Comparison of ENCODE assay signal across 1 cellular context in genomic region chr16:88811850-88812736, GRCh38.
TF ChIP-seq lines count a peak whose summit lies in the region.

Gene APRT, minus strand, starts transcription at chr16:88811928. Its CDS starts 29 bp downstream, at chr16:88811899.

TF ChIP-seq in HepG2, 621 proteins besides CTCF, POLR2A, EP300 and RAD21 (continued from another document and continues in another):
- TF ChIP-seq IRF1 (CRISPR knock-in tag; IDR thresholded peaks at IDR 0.05; ENCODE audit: low read depth) (no peak), KDM2A (CRISPR knock-in tag; IDR thresholded peaks at IDR 0.05; ENCODE audit: borderline replicate concordance, low read depth) (peak; percentile 76), CBX2 (IDR thresholded peaks at IDR 0.05; ENCODE audit: low read depth, low read length) (no peak), CBX2 (CRISPR knock-in tag; IDR thresholded peaks at IDR 0.05; ENCODE audit: low read depth) (no peak), IKZF5 (CRISPR knock-in tag; IDR thresholded peaks at IDR 0.05) (peak; percentile 42), JUND (CRISPR knock-in tag; IDR thresholded peaks at IDR 0.05) (peak; percentile 49; the same call in 1 of the 2 replicates), HOXD1 (CRISPR knock-in tag; IDR thresholded peaks at IDR 0.05) (0 out of 2 replicates have a peak, but pooled peaks have one; percentile 4), MIER3 (CRISPR knock-in tag; IDR thresholded peaks at IDR 0.05; ENCODE audit: borderline replicate concordance) (peak; percentile 78; the same call in 1 of the 2 replicates), AGO2 (optimal IDR thresholded peaks at IDR 0.05; ENCODE audit: low read depth, low read length) (peak; percentile 62), ZNF883 (CRISPR knock-in tag; IDR thresholded peaks at IDR 0.05; ENCODE audit: not compliant biosample characterization) (peak; percentile 99), TMF1 (CRISPR knock-in tag; IDR thresholded peaks at IDR 0.05; ENCODE audit: low read depth) (peak; percentile 74), ZNF75D (CRISPR knock-in tag; IDR thresholded peaks at IDR 0.05; ENCODE audit: borderline replicate concordance) (no peak), GMEB2 (CRISPR knock-in tag; IDR thresholded peaks at IDR 0.05; ENCODE audit: low read depth) (no peak), BRCA1 (CRISPR knock-in tag; IDR thresholded peaks at IDR 0.05) (no peak; the same call in 1 of the 2 replicates), ONECUT2 (CRISPR knock-in tag; IDR thresholded peaks at IDR 0.05) (peak; percentile 79), ZNF121 (CRISPR knock-in tag; IDR thresholded peaks at IDR 0.05) (no peak), ZNF773 (CRISPR knock-in tag; IDR thresholded peaks at IDR 0.05; ENCODE audit: borderline replicate concordance) (no peak), ZFP36 (IDR thresholded peaks at IDR 0.05; ENCODE audit: borderline replicate concordance, low read depth, low read length, partially characterized antibody) (no peak), HNRNPK (IDR thresholded peaks at IDR 0.05; ENCODE audit: low read depth, low read length, poor library complexity, severe bottlenecking) (no peak), HOMEZ (CRISPR knock-in tag; IDR thresholded peaks at IDR 0.05; ENCODE audit: low read depth) (no peak), TRIM22 (IDR thresholded peaks at IDR 0.05) (no peak), ISX (CRISPR knock-in tag; conservative IDR thresholded peaks at IDR 0.05) (peak; percentile 17; the same call in 1 of the 2 replicates), NBN (conservative IDR thresholded peaks at IDR 0.05) (no peak), ATF6 (CRISPR knock-in tag; conservative IDR thresholded peaks at IDR 0.05) (no peak; the same call in 1 of the 2 replicates), ZNF282 (IDR thresholded peaks at IDR 0.05; ENCODE audit: partially characterized antibody) (no peak), LRRFIP1 (CRISPR knock-in tag; conservative IDR thresholded peaks at IDR 0.05) (no peak), HINFP (CRISPR knock-in tag; IDR thresholded peaks at IDR 0.05; ENCODE audit: low read depth) (peak; percentile 63), CHD2 (IDR thresholded peaks at IDR 0.05; ENCODE audit: low read depth, low read length) (0 out of 2 replicates have a peak, but pooled peaks have one; percentile 2), HIC2 (CRISPR knock-in tag; IDR thresholded peaks at IDR 0.05; ENCODE audit: low read depth) (peak; percentile 60; the same call in 1 of the 2 replicates), ATF1 (CRISPR knock-in tag; IDR thresholded peaks at IDR 0.05) (no peak), ZSCAN9 (CRISPR knock-in tag; IDR thresholded peaks at IDR 0.05; ENCODE audit: borderline replicate concordance) (peak; percentile 88; the same call in 1 of the 2 replicates), GATAD2A (CRISPR knock-in tag; IDR thresholded peaks at IDR 0.05) (peak; percentile 57; the same call in 1 of the 2 replicates), ZSCAN5A (CRISPR knock-in tag; IDR thresholded peaks at IDR 0.05; ENCODE audit: borderline replicate concordance) (peak; percentile 67), ZNF7 (CRISPR knock-in tag; IDR thresholded peaks at IDR 0.05) (no peak), ZNF781 (CRISPR knock-in tag; IDR thresholded peaks at IDR 0.05; ENCODE audit: borderline replicate concordance, not compliant biosample characterization) (peak; percentile 78), DBP (CRISPR knock-in tag; IDR thresholded peaks at IDR 0.05; ENCODE audit: not compliant biosample characterization) (no peak), ZNF615 (CRISPR knock-in tag; IDR thresholded peaks at IDR 0.05; ENCODE audit: borderline replicate concordance) (no peak), POGK (CRISPR knock-in tag; conservative IDR thresholded peaks at IDR 0.05) (peak; percentile 100), ZNF468 (CRISPR knock-in tag; IDR thresholded peaks at IDR 0.05) (peak; percentile 94)
